9 cellular contexts compared by ENCODE assay signal in genomic region chr12:64682572-64683277, GRCh38.
DNase-seq lines count a peak whose midpoint lies in the region; ATAC-seq, FAIRE-seq and TF ChIP-seq lines count a peak whose summit lies in the region.
"Had no signal": no experiment of that assay in that cellular context is flagged by ENCODE, and none has a peak within 500 bp of the region (broad histone marks: within the 10 kb centered on the region; RNA-seq: fewer than 3 reads in every experiment).

No MANE protein-coding gene starts in this region.

- no peaks in the 10 kb centered on the region for H3K27me3 Mint-ChIP-seq in endodermal cell (ENCODE audit: insufficient read depth)

- H4K20me1 ChIP-seq in GM23248 (ENCODE audit: insufficient read depth) = no peaks in the 10 kb centered on the region

- in situ Hi-C loops in GM23248 (cut with MboI) = no loop called here

- H3K9ac ChIP-seq in GM23248 (no peak overlapping the region), endodermal cell (ENCODE audit: extremely low read depth, low read length, poor library complexity, severe bottlenecking) (peak overlapping the region; percentile 50), rectal smooth muscle tissue (ENCODE audit: low read length) (no peak overlapping the region)

- H3K4me2 ChIP-seq in GM23248 (ENCODE audit: unreplicated experiment) = no peak overlapping the region

- no peak overlapping the region for H2AFZ ChIP-seq in GM23248

- no peaks in the 10 kb centered on the region for H3K9me3 Mint-ChIP-seq in endodermal cell

- H3K36me3 ChIP-seq in GM23248 (ENCODE audit: low read depth) (no peaks in the 10 kb centered on the region), endodermal cell (ENCODE audit: control insufficient read depth, insufficient read depth, low read length) (peaks cover 13% of the 10 kb centered on the region), rectal smooth muscle tissue (ENCODE audit: control insufficient read depth, insufficient read depth, low read length) (peaks cover 7% of the 10 kb centered on the region)
- H3K36me3 ChIP-seq: right lobe of liver had no signal

- 56 to 58% methylated on average over 6 of the region's 6 CpGs for WGBS in GM23248 (ENCODE audit: low coverage in 1 of 2, low lambda C conversion rate in 2 of 2, missing lambda C conversion rate in 2 of 2), 2 experiments
- 12 to 22% methylated on average over 4 to 6 of the region's 6 CpGs for WGBS in endodermal cell (ENCODE audit: insufficient coverage in 1 of 2, insufficient read length in 1 of 2), 2 experiments

- H3K27ac ChIP-seq in GM23248 (no peak overlapping the region), endodermal cell (ENCODE audit: low read depth, low read length) (peak overlapping the region; percentile 64), rectal smooth muscle tissue (ENCODE audit: low read depth, low read length) (peak overlapping the region; percentile 80)
- H3K27ac ChIP-seq: right lobe of liver had no signal

- H3K4me1 ChIP-seq in GM23248 (ENCODE audit: insufficient read depth) (peaks cover 11% of the 10 kb centered on the region), endodermal cell (ENCODE audit: control insufficient read depth, insufficient read depth, low read length) (peaks cover 20% of the 10 kb centered on the region), rectal smooth muscle tissue (ENCODE audit: control insufficient read depth, insufficient read depth, low read length) (peaks cover 25% of the 10 kb centered on the region)

- peaks cover 30% of the 10 kb centered on the region for H3K36me3 Mint-ChIP-seq in endodermal cell (ENCODE audit: low read depth)

- TF ChIP-seq CTCF in endodermal cell (conservative IDR thresholded peaks at IDR 0.05) = no peak

- H3K4me3 ChIP-seq in GM23248 (no peak overlapping the region), endodermal cell (ENCODE audit: low read length) (peak overlapping the region; percentile 71), rectal smooth muscle tissue (ENCODE audit: low read length) (no peak overlapping the region)
- H3K4me3 ChIP-seq: right lobe of liver had no signal

- H3K4me1 Mint-ChIP-seq in endodermal cell = peaks cover 43% of the 10 kb centered on the region

- peak overlapping the region; percentile 97 for H3K27ac Mint-ChIP-seq in endodermal cell

- ATAC-seq in GM21737 (IDR thresholded peaks at IDR 0.05; ENCODE audit: unreplicated experiment) = no peak

- no peaks in the 10 kb centered on the region for H3K79me2 ChIP-seq in GM23248 (ENCODE audit: insufficient read depth)

- peak overlapping the region; percentile 16 for H3K4me3 Mint-ChIP-seq in endodermal cell

- peak; percentile 44 for DNase-seq in GM23248
- DNase-seq in NCI-H460 (ENCODE audit: extremely low read depth, low read depth) = peak; percentile 73
- DNase-seq in endodermal cell = peak; percentile 91
- no peak for DNase-seq in kidney glomerular epithelial cell (lab: John Stamatoyannopoulos, UW)
- DNase-seq in inferior parietal cortex (ENCODE audit: extremely low spot score) = no peak
- DNase-seq in HTR-8/SVneo (ENCODE audit: insufficient read length, low spot score) = no peak

- FAIRE-seq in HTR-8/SVneo (lab: Jason Lieb, UNC) = no peak

- no peaks in the 10 kb centered on the region for H3K27me3 ChIP-seq in GM23248 (replicated peaks; ENCODE audit: insufficient read depth)
- no peaks in the 10 kb centered on the region for H3K27me3 ChIP-seq in endodermal cell (ENCODE audit: control insufficient read depth, insufficient read depth, low read length, poor library complexity, severe bottlenecking)
- H3K27me3 ChIP-seq in rectal smooth muscle tissue (ENCODE audit: control insufficient read depth, insufficient read depth, low read length) = no peaks in the 10 kb centered on the region
- H3K27me3 ChIP-seq: right lobe of liver had no signal

- H3K9me2 ChIP-seq in GM23248 (ENCODE audit: insufficient read depth) = no peaks in the 10 kb centered on the region

- H3K9me3 ChIP-seq in GM23248 (ENCODE audit: low read depth) (no peaks in the 10 kb centered on the region), endodermal cell (ENCODE audit: control insufficient read depth, low read length) (no peaks in the 10 kb centered on the region)
- H3K9me3 ChIP-seq: right lobe of liver had no signal

- peaks cover 7% of the 10 kb centered on the region; the same call in 1 of the 2 replicates for H3F3A ChIP-seq in GM23248 (ENCODE audit: insufficient read depth)

Comparison
In these comparisons a context has a peak if more than half of its experiments do, and no peak if none do; other contexts are left out.
1. DNase-seq: peak in GM23248 (single experiment), NCI-H460 (single experiment) and endodermal cell (single experiment); none in kidney glomerular epithelial cell (single experiment), inferior parietal cortex (single experiment) and HTR-8/SVneo (single experiment).